Comparison of ENCODE assay signal across 9 cellular contexts in genomic region chr4:23887989-23888388, GRCh38. TPM values are rescaled to one million over a fixed set of nuclear protein-coding genes. Genes with fewer than 3 reads are reported as not detected.
DNase-seq lines count a peak whose midpoint lies in the region; ATAC-seq and TF ChIP-seq lines count a peak whose summit lies in the region.
"Had no signal": no experiment of that assay in that cellular context is flagged by ENCODE, and none has a peak within 500 bp of the region (broad histone marks: within the 10 kb centered on the region; RNA-seq: fewer than 3 reads in every experiment).

No MANE protein-coding gene starts in this region.

- H3K27ac ChIP-seq in PC-3 (ENCODE audit: low read length): no peak overlapping the region
- peak overlapping the region; percentile 86 to 90 (median 87) for H3K27ac ChIP-seq in esophagus muscularis mucosa (replicated peaks in 1 of 4)
- peak overlapping the region in 1 of 2 donors; percentile 46 for H3K27ac ChIP-seq in thoracic aorta

- no peaks in the 10 kb centered on the region for H3K9me3 ChIP-seq in PC-3 (ENCODE audit: low read length)
- no peaks in the 10 kb centered on the region for H3K9me3 ChIP-seq in esophagus muscularis mucosa
- H3K9me3 ChIP-seq in mucosa of stomach (ENCODE audit: control insufficient read depth, low read length): no peaks in the 10 kb centered on the region
- no peaks in the 10 kb centered on the region for H3K9me3 ChIP-seq in thoracic aorta

- WGBS in esophagus muscularis mucosa: 30% methylated on average over 7 of the region's 7 CpGs

- H3K9me2 ChIP-seq in PC-3 (replicated peaks; ENCODE audit: low read length): no peaks in the 10 kb centered on the region

- TF ChIP-seq CTCF in PC-3 (conservative IDR thresholded peaks at IDR 0.05; ENCODE audit: low read depth, low read length): no peak
- TF ChIP-seq CTCF in esophagus muscularis mucosa (IDR thresholded peaks at IDR 0.05): no peak
- TF ChIP-seq CTCF in thoracic aorta (IDR thresholded peaks at IDR 0.05): no peak

- H3K4me1 ChIP-seq in PC-3 (ENCODE audit: insufficient read depth, low read length) (no peaks in the 10 kb centered on the region), esophagus muscularis mucosa (peaks cover 13 to 77% (median 64%) of the 10 kb centered on the region in 4 donors), mucosa of stomach (ENCODE audit: control insufficient read depth, insufficient read depth, low read length) (peaks cover 8% of the 10 kb centered on the region), thoracic aorta (ENCODE audit: control insufficient read depth in 1 of 2, low read depth in 2 of 2) (peaks cover 0 to 18% of the 10 kb centered on the region in 2 donors)

- no peak for ATAC-seq in PC-3
- no peak for ATAC-seq in thoracic aorta (ENCODE audit: insufficient number of reproducible peaks, low FRiP score, low read depth)
- no peak for ATAC-seq in GM21619 (IDR thresholded peaks at IDR 0.05; ENCODE audit: unreplicated experiment)
- no peak for ATAC-seq in HG02870 (IDR thresholded peaks at IDR 0.05; ENCODE audit: unreplicated experiment)
- no peak for ATAC-seq in GM19351 (IDR thresholded peaks at IDR 0.05; ENCODE audit: unreplicated experiment)
- ATAC-seq in GM21381 (IDR thresholded peaks at IDR 0.05; ENCODE audit: unreplicated experiment): no peak

- no peak overlapping the region for H2AFZ ChIP-seq in PC-3 (ENCODE audit: low read length)

- intact Hi-C loops in PC-3 (cut with micrococcal nuclease) (no loop called here), esophagus muscularis mucosa (cut with DNase I) (no loop called here)

- no peak overlapping the region for H3K9ac ChIP-seq in PC-3 (ENCODE audit: low read length)
- peak overlapping the region; percentile 51 for H3K9ac ChIP-seq in mucosa of stomach (ENCODE audit: low read length)

- H3K4me2 ChIP-seq in PC-3 (ENCODE audit: low read length): peak overlapping the region; percentile 62; the same call in 1 of the 2 replicates

- H4K20me1 ChIP-seq in PC-3 (ENCODE audit: low read length): no peaks in the 10 kb centered on the region

- CTCF ChIA-PET in PC-3 (lab: Charles Lee): no interaction called here

- BruUV-seq in PC-3 (replicated peaks; lab: Mats Ljungman, UMichigan): no TSS peak

- peaks cover 17% of the 10 kb centered on the region; the same call in 1 of the 2 replicates for H3K27me3 ChIP-seq in PC-3 (ENCODE audit: low read length)
- H3K27me3 ChIP-seq in esophagus muscularis mucosa: no peaks in the 10 kb centered on the region
- H3K27me3 ChIP-seq in mucosa of stomach (ENCODE audit: control insufficient read depth, insufficient read depth, low read length): no peaks in the 10 kb centered on the region
- H3K27me3 ChIP-seq in thoracic aorta (replicated peaks; ENCODE audit: insufficient read depth): no peaks in the 10 kb centered on the region

- H3F3A ChIP-seq in PC-3 (ENCODE audit: low read length, unreplicated experiment): no peaks in the 10 kb centered on the region

- H3K79me2 ChIP-seq in PC-3 (ENCODE audit: low read length): no peaks in the 10 kb centered on the region

- POLR2A ChIA-PET in PC-3 (lab: Charles Lee; ENCODE audit: unreplicated experiment): no interaction called here

- H3K36me3 ChIP-seq in PC-3 (ENCODE audit: low read depth, low read length) (no peaks in the 10 kb centered on the region), esophagus muscularis mucosa (no peaks in the 10 kb centered on the region), mucosa of stomach (ENCODE audit: control insufficient read depth, insufficient read depth, low read length) (no peaks in the 10 kb centered on the region), thoracic aorta (no peaks in the 10 kb centered on the region)

- DNase-seq in PC-3 (no peak), esophagus muscularis mucosa (ENCODE audit: extremely low spot score) (peak; percentile 72), thoracic aorta (ENCODE audit: low spot score) (no peak)
- DNase-seq: HCEC 1CT had no signal

- TF ChIP-seq POLR2A in esophagus muscularis mucosa (IDR thresholded peaks at IDR 0.05; ENCODE audit: low read depth): no peak

- TF ChIP-seq EP300 in esophagus muscularis mucosa (IDR thresholded peaks at IDR 0.05): no peak

- no peak overlapping the region for H3K4me3 ChIP-seq in PC-3 (ENCODE audit: low read length)
- peak overlapping the region; percentile 55 to 63 (median 60) for H3K4me3 ChIP-seq in esophagus muscularis mucosa
- H3K4me3 ChIP-seq in mucosa of stomach (ENCODE audit: low read length): peak overlapping the region; percentile 21
- H3K4me3 ChIP-seq in thoracic aorta: peak overlapping the region; percentile 71

RNA-seq across cellular contexts. Expression of gene PPARGC1A, which starts 1.9 kb away (rescaled TPM):
- not detected in 2 replicates for total RNA-seq in PC-3 (2014; rRNA removed)
- total RNA-seq in esophagus muscularis mucosa: 10 to 100 TPM; 13.8 to 22.8 (median 17.1) TPM
- total RNA-seq in thoracic aorta: 1 to 10 TPM in 1 of 2 donors, under 1 TPM in 1; 0.41 to 1.3 TPM

Comparison
In these comparisons a context has a peak if more than half of its experiments do, and no peak if none do; other contexts are left out.
1. RNA of gene PPARGC1A, which starts 1.9 kb away (total RNA-seq): 13.8 to 22.8 TPM in esophagus muscularis mucosa; 0.41 to 1.3 TPM in thoracic aorta and not detected in PC-3; every median in the first group is over 4 times any median in the second.